ENCODE assay signal across 8 cellular contexts in genomic region chr11:14358729-14359439, GRCh38. TPM values are rescaled to one million over a fixed set of nuclear protein-coding genes. Genes with fewer than 3 reads are reported as not detected.
DNase-seq lines count a peak whose midpoint lies in the region; ATAC-seq and TF ChIP-seq lines count a peak whose summit lies in the region.

Gene RRAS2 (minus strand): TSS chr11:14359183. CDS start chr11:14358870, 313 bp downstream.

- no peaks in the 10 kb centered on the region for H3K27me3 ChIP-seq in liver (ENCODE audit: control insufficient read depth in 4 of 4, insufficient read depth in 4 of 4, low read length in 3 of 4)

- H3K4me3 ChIP-seq in liver (ENCODE audit: low read depth in 1 of 3, low read length in 3 of 3): peak within 1 kb of the TSS; percentile 78 to 98 (median 81)

- peak within 1 kb of the TSS; percentile 39 to 68 for H3K27ac ChIP-seq in liver (ENCODE audit: low read depth in 1 of 2, low read length in 2 of 2)

- H3K36me3 ChIP-seq in liver (ENCODE audit: control insufficient read depth in 4 of 4, insufficient read depth in 3 of 4, low read depth in 1 of 4, low read length in 3 of 4): no peaks in the 10 kb centered on the region

- peak within 1 kb of the TSS; percentile 86 for H3K27ac Mint-ChIP-seq in activated CD4-positive, alpha-beta T cell treated with anti-CD3 and anti-CD28 coated beads, Interleukin-2, amount 10 ng/mL, durations not matched to agents 24 days and 14 days

- H3K4me3 Mint-ChIP-seq in activated CD4-positive, alpha-beta T cell treated with anti-CD3 and anti-CD28 coated beads, Interleukin-2, amount 10 ng/mL, durations not matched to agents 24 days and 14 days: peak within 1 kb of the TSS; percentile 90

- intact Hi-C loops in activated CD4-positive, alpha-beta T cell treated with anti-CD3 and anti-CD28 coated beads, Interleukin-2, amount 10 ng/mL, durations not matched to agents 24 days and 14 days (cut with micrococcal nuclease): loop anchor here (1.0 to 5.0 kb wide), 6 partner anchors 8 to 140 kb away; partner anchors contain the start of gene COPB1

- H3K9ac ChIP-seq in liver (ENCODE audit: low read depth in 1 of 2, low read length in 2 of 2): peak within 1 kb of the TSS; percentile 63 to 69

- no peaks in the 10 kb centered on the region for H3K9me3 ChIP-seq in liver (ENCODE audit: control insufficient read depth in 4 of 4, low read length in 3 of 4)

- H3K4me1 ChIP-seq in liver (ENCODE audit: control insufficient read depth in 4 of 4, insufficient read depth in 4 of 4, low read length in 3 of 4): peaks cover 1 to 18% (median 15%) of the 10 kb centered on the region in 4 donors

- H3K36me3 Mint-ChIP-seq in activated CD4-positive, alpha-beta T cell treated with anti-CD3 and anti-CD28 coated beads, Interleukin-2, amount 10 ng/mL, durations not matched to agents 24 days and 14 days (ENCODE audit: low read depth): peaks cover 18% of the 10 kb centered on the region

- H3K27me3 Mint-ChIP-seq in activated CD4-positive, alpha-beta T cell treated with anti-CD3 and anti-CD28 coated beads, Interleukin-2, amount 10 ng/mL, durations not matched to agents 24 days and 14 days: peaks cover 5% of the 10 kb centered on the region

- TF ChIP-seq RAD21 in liver (IDR thresholded peaks at IDR 0.05): no peak

- peak; percentile 11 for TF ChIP-seq CTCF in liver (IDR thresholded peaks at IDR 0.05; ENCODE audit: low read depth, low read length, missing input control)

- peaks cover 44% of the 10 kb centered on the region for H3K4me1 Mint-ChIP-seq in activated CD4-positive, alpha-beta T cell treated with anti-CD3 and anti-CD28 coated beads, Interleukin-2, amount 10 ng/mL, durations not matched to agents 24 days and 14 days

- WGBS in liver: under 1% methylated on average over 78 of the region's 78 CpGs

- DNase-seq in NCI-H187 (lab: John Stamatoyannopoulos, UW): peak; percentile 32 to 75
- DNase-seq in NCI-H187 treated with DMSO at 0.1 percent for 48 hours (lab: John Stamatoyannopoulos, UW): no peak
- DNase-seq in NCI-H2196 treated with DMSO at 0.1 percent for 48 hours (lab: John Stamatoyannopoulos, UW; ENCODE audit: unreplicated experiment): peak; percentile 48
- DNase-seq in activated CD4-positive, alpha-beta T cell treated with anti-CD3 and anti-CD28 coated beads, Interleukin-2, amount 10 ng/mL, durations not matched to agents 24 days and 14 days: peak; percentile 94
- peak; percentile 41 for DNase-seq in dedifferentiated amniotic fluid mesenchymal stem cell (ENCODE audit: extremely low spot score)
- DNase-seq in stimulated activated CD4-positive, alpha-beta T cell treated with anti-CD3 and anti-CD28 coated beads, Interleukin-4, amount 100 ng/mL, for 24 hours: peak; percentile 78

- H3K9me3 Mint-ChIP-seq in activated CD4-positive, alpha-beta T cell treated with anti-CD3 and anti-CD28 coated beads, Interleukin-2, amount 10 ng/mL, durations not matched to agents 24 days and 14 days: no peaks in the 10 kb centered on the region

- ATAC-seq in HG02763 (IDR thresholded peaks at IDR 0.05; ENCODE audit: unreplicated experiment): peak; percentile 91

TF ChIP-seq in liver, 16 proteins besides CTCF, POLR2A, EP300 and RAD21:
- TF ChIP-seq YY1 (IDR thresholded peaks at IDR 0.05) (peak; percentile 77), SP1 (IDR thresholded peaks at IDR 0.05) (peak; percentile 9), HNF4A (conservative IDR thresholded peaks at IDR 0.05) (no peak), EGR1 (IDR thresholded peaks at IDR 0.05; ENCODE audit: low read depth in 2 of 2) (peak; percentile 19 to 64), TAF1 (conservative IDR thresholded peaks at IDR 0.05) (peak; percentile 71)

RNA-seq across cellular contexts. Expression of gene RRAS2, which starts in this region (rescaled TPM):
- total RNA-seq in activated CD4-positive, alpha-beta T cell treated with anti-CD3 and anti-CD28 coated beads, Interleukin-2, amount 10 ng/mL, durations not matched to agents 24 days and 14 days: 78.9 and 80.6 TPM in 2 replicates
- 10 to 100 TPM; 19.1 to 23.8 TPM for total RNA-seq in liver
- 10 to 100 TPM; 11.2 to 15.8 TPM for polyA plus RNA-seq in liver
